8 cellular contexts compared by ENCODE assay signal in genomic region chr2:236512902-236513433, GRCh38.
A peak's percentile ranks its signal among the peaks of the same experiment; 100 is the strongest.
DNase-seq lines count a peak whose midpoint lies in the region; ATAC-seq, FAIRE-seq and TF ChIP-seq lines count a peak whose summit lies in the region.

No MANE protein-coding gene starts in this region.

- H3K4me3 ChIP-seq in astrocyte of the spinal cord (ENCODE audit: low read depth, low read length) = no peak overlapping the region

- in situ Hi-C loops in astrocyte of the spinal cord (cut with HindIII; ENCODE audit: low sequenced_read_pairs) = no loop called here

- TF ChIP-seq CTCF in astrocyte of the spinal cord (IDR thresholded peaks at IDR 0.05; ENCODE audit: low read depth, low read length) = peak; percentile 84

- DNase-seq in CD1c-positive myeloid dendritic cell (ENCODE audit: extremely low spot score) (peak; percentile 63), HTR-8/SVneo (ENCODE audit: insufficient read length, low spot score) (peak; percentile 65), T-helper 9 cell (peak; percentile 53), astrocyte of the spinal cord (ENCODE audit: low read depth, low spot score) (peak; percentile 58), islet precursor cell (peak; percentile 79), NCI-H2227 (lab: John Stamatoyannopoulos, UW; ENCODE audit: unreplicated experiment) (no peak)
- peak; percentile 52 to 54 for DNase-seq in stimulated activated CD4-positive, alpha-beta T cell treated with anti-CD3 and anti-CD28 coated beads, Interleukin-2, amount 100 ng/mL, for 48 hours

- peak; percentile 85 for ATAC-seq in GM19372 (IDR thresholded peaks at IDR 0.05; ENCODE audit: low read depth, unreplicated experiment)

- FAIRE-seq in HTR-8/SVneo (lab: Jason Lieb, UNC) = no peak
